Comparison of ENCODE assay signal across 29 cellular contexts in genomic region chr3:32284443-32284842, GRCh38. TPM values are rescaled to one million over a fixed set of nuclear protein-coding genes. Genes with fewer than 3 reads are reported as not detected.
DNase-seq lines count a peak whose midpoint lies in the region; ATAC-seq, FAIRE-seq and TF ChIP-seq lines count a peak whose summit lies in the region.
"Had no signal": no experiment of that assay in that cellular context is flagged by ENCODE, and none has a peak within 500 bp of the region (broad histone marks: within the 10 kb centered on the region; RNA-seq: fewer than 3 reads in every experiment).

No MANE protein-coding gene starts in this region.

- no peak overlapping the region for H3K4me3 Mint-ChIP-seq in activated T-cell treated with anti-CD3 and anti-CD28 coated beads, Interleukin-2, amount 50 U/mL, for 24 hours
- H3K4me3 Mint-ChIP-seq in activated T-cell treated with anti-CD3 and anti-CD28 coated beads, Interleukin-2, amount 50 U/mL, for 4 hours, result no peak overlapping the region
- peak overlapping the region; percentile 47 for H3K4me3 Mint-ChIP-seq in T-helper 17 cell
- H3K4me3 Mint-ChIP-seq: activated CD4-positive, alpha-beta T cell treated with anti-CD3 and anti-CD28 coated beads for 36 hours; nephron; T-helper 1 cell treated with Interleukin-12 subunit alpha and Interleukin-12 subunit beta and Interleukin-4 antibody, amounts not matched to agents 30 μg/mL and 1 μg/mL, for 36 hours had no signal

- H3K27me3 ChIP-seq in HepG2 (ENCODE audit: control insufficient read depth in 1 of 2, insufficient read depth in 2 of 2, low read length in 2 of 2) (no peaks in the 10 kb centered on the region), small intestine (ENCODE audit: control insufficient read depth in 2 of 2, insufficient read depth in 2 of 2, low read length in 2 of 2) (no peaks in the 10 kb centered on the region), PC-3 (ENCODE audit: low read length) (no peaks in the 10 kb centered on the region)
- H3K27me3 ChIP-seq: adrenal gland, brain microvascular endothelial cell, heart left ventricle, stomach, transverse colon had no signal

- TF ChIP-seq POLR2A in HepG2 (IDR thresholded peaks at IDR 0.05; ENCODE audit: insufficient read depth in 1 of 2, low read depth in 2 of 2, low read length in 2 of 2), result no peak

- in situ Hi-C loops in HepG2 (cut with HindIII; ENCODE audit: extremely low pct_ligation_motif_present, low pct_unique_long_range_greater_than_20kb), result no loop called here

- BruUV-seq in HepG2 (replicated peaks; lab: Mats Ljungman, UMichigan) (no TSS peak), PC-3 (replicated peaks; lab: Mats Ljungman, UMichigan) (no TSS peak)

- no peak for TF ChIP-seq EP300 in HepG2 (IDR thresholded peaks at IDR 0.05; ENCODE audit: low read depth in 2 of 2, low read length in 2 of 2)
- TF ChIP-seq EP300 in HepG2 (CRISPR knock-in tag; IDR thresholded peaks at IDR 0.05; ENCODE audit: borderline replicate concordance), result no peak

- CTCF ChIA-PET in HepG2 (lab: Yijun Ruan, JAX; ENCODE audit: low intra/inter-chr PET ratio, low total read pairs) (no interaction called here), PC-3 (lab: Charles Lee) (no interaction called here)

- H3K4me1 ChIP-seq in HepG2 (ENCODE audit: insufficient read depth, low read length) (peaks cover 69% of the 10 kb centered on the region), small intestine (ENCODE audit: control insufficient read depth in 2 of 2, insufficient read depth in 1 of 2, low read depth in 1 of 2, low read length in 1 of 2) (peaks cover 0 to 4% of the 10 kb centered on the region in 2 donors), PC-3 (ENCODE audit: insufficient read depth, low read length) (peaks cover 8% of the 10 kb centered on the region)
- H3K4me1 ChIP-seq: transverse colon had no signal

- H3K9me3 ChIP-seq in T-helper 17 cell (ENCODE audit: control insufficient read depth, low read length, poor library complexity, severe bottlenecking), result no peaks in the 10 kb centered on the region
- H3K9me3 ChIP-seq in HepG2 (ENCODE audit: low read length), result no peaks in the 10 kb centered on the region
- H3K9me3 ChIP-seq in small intestine (ENCODE audit: control insufficient read depth, low read depth), result no peaks in the 10 kb centered on the region
- no peaks in the 10 kb centered on the region for H3K9me3 ChIP-seq in PC-3 (ENCODE audit: low read length)
- H3K9me3 ChIP-seq: adrenal gland, heart left ventricle, stomach, transverse colon had no signal

- H2AFZ ChIP-seq in HepG2 (ENCODE audit: low read length), result no peak overlapping the region
- H2AFZ ChIP-seq in PC-3 (ENCODE audit: low read length), result no peak overlapping the region

- TF ChIP-seq CTCF in HepG2 (CRISPR knock-in tag; IDR thresholded peaks at IDR 0.05), result no peak
- TF ChIP-seq CTCF in PC-3 (conservative IDR thresholded peaks at IDR 0.05; ENCODE audit: low read depth, low read length), result no peak

- H3K4me3 ChIP-seq in HepG2 (replicated peaks in 1 of 3; ENCODE audit: insufficient read depth in 1 of 3, low read depth in 2 of 3, low read length in 3 of 3) (no peak overlapping the region), small intestine (ENCODE audit: low read depth in 1 of 2, low read length in 2 of 2) (no peak overlapping the region), PC-3 (ENCODE audit: low read length) (no peak overlapping the region)
- H3K4me3 ChIP-seq: adrenal gland, heart left ventricle, stomach, transverse colon had no signal

- H3F3A ChIP-seq in PC-3 (ENCODE audit: low read length, unreplicated experiment), result no peaks in the 10 kb centered on the region

- peak overlapping the region; percentile 79 for H3K27ac Mint-ChIP-seq in activated T-cell treated with anti-CD3 and anti-CD28 coated beads, Interleukin-2, amount 50 U/mL, for 24 hours
- peak overlapping the region; percentile 90 for H3K27ac Mint-ChIP-seq in T-helper 17 cell
- H3K27ac Mint-ChIP-seq: T-helper 1 cell treated with Interleukin-12 subunit alpha and Interleukin-12 subunit beta and Interleukin-4 antibody, amounts not matched to agents 30 μg/mL and 1 μg/mL, for 36 hours had no signal

- H3K4me2 ChIP-seq in HepG2 (ENCODE audit: low read depth, low read length) (no peak overlapping the region), PC-3 (ENCODE audit: low read length) (no peak overlapping the region)
- H3K4me2 ChIP-seq: KMS-11 had no signal

- peak overlapping the region; percentile 42 for H3K27ac ChIP-seq in HepG2 (ENCODE audit: extremely low read length, insufficient read depth, low read length)
- H3K27ac ChIP-seq in small intestine (ENCODE audit: low read depth in 1 of 2, low read length in 1 of 2), result no peak overlapping the region
- H3K27ac ChIP-seq in PC-3 (ENCODE audit: low read length), result no peak overlapping the region
- H3K27ac ChIP-seq: brain microvascular endothelial cell, KMS-11, stomach, transverse colon had no signal

- intact Hi-C loops in HepG2 (cut with micrococcal nuclease; ENCODE audit: unreplicated experiment), result no loop called here
- intact Hi-C loops in PC-3 (cut with micrococcal nuclease), result no loop called here

- H3K9me2 ChIP-seq in PC-3 (replicated peaks; ENCODE audit: low read length), result no peaks in the 10 kb centered on the region

- ATAC-seq in activated T-cell treated with anti-CD3 and anti-CD28 coated beads, Interleukin-2, amount 50 U/mL, for 4 hours, result no peak
- no peak for ATAC-seq in T-helper 17 cell
- ATAC-seq in HepG2, result peak; percentile 77
- no peak for ATAC-seq in PC-3
- no peak for ATAC-seq in HG02588 (IDR thresholded peaks at IDR 0.05; ENCODE audit: unreplicated experiment)
- ATAC-seq: heart left ventricle, left cardiac atrium, sciatic nerve had no signal

- POLR2A ChIA-PET in HepG2 (lab: Yijun Ruan, JAX), result no interaction called here
- POLR2A ChIA-PET in PC-3 (lab: Charles Lee; ENCODE audit: unreplicated experiment), result interaction anchor here (0.7 kb wide), 1 partner anchor 97 kb away, joined by 4 read pairs; no protein-coding TSS in a partner anchor

- FAIRE-seq in HepG2 (lab: Jason Lieb, UNC) (no peak), small intestine (lab: Jason Lieb, UNC) (no peak)

- no peak for DNase-seq in activated T-cell treated with anti-CD3 and anti-CD28 coated beads, Interleukin-2, amount 50 U/mL, for 24 hours
- no peak for DNase-seq in activated T-cell treated with anti-CD3 and anti-CD28 coated beads, Interleukin-2, amount 50 U/mL, for 4 hours
- DNase-seq in T-helper 17 cell (no peak), HepG2 (ENCODE audit: low spot score) (no peak), small intestine (peak; percentile 51), PC-3 (no peak), NCI-H2081 treated with DMSO at 0.1 percent for 48 hours (lab: John Stamatoyannopoulos, UW) (no peak)
- DNase-seq: 8988T; activated CD4-positive, alpha-beta T cell treated with anti-CD3 and anti-CD28 coated beads for 36 hours; adrenal gland; brain microvascular endothelial cell; COR-L47; effector CD4-positive, alpha-beta T cell; foreskin fibroblast; GF-D8; GOT3; heart left ventricle; left cardiac atrium; NCI-H1436 treated with DMSO at 0.1 percent for 48 hours; NCI-H526; stimulated activated CD4-positive, alpha-beta T cell treated with anti-CD3 and anti-CD28 coated beads, Interleukin-15, amount 100 ng/mL, for 24 hours; stomach; transverse colon had no signal

- TF ChIP-seq RAD21 in HepG2 (CRISPR knock-in tag; IDR thresholded peaks at IDR 0.05), result no peak

- H3K9ac ChIP-seq in HepG2 (ENCODE audit: insufficient read depth, low read depth, low read length), result no peak overlapping the region
- no peak overlapping the region for H3K9ac ChIP-seq in PC-3 (ENCODE audit: low read length)
- H3K9ac ChIP-seq: KMS-11 had no signal

- WGBS in HepG2 (ENCODE audit: low lambda C conversion rate), result 28% methylated on average over 2 of the region's 2 CpGs
- 15 to 72% (median 43%) methylated on average over 2 of the region's 2 CpGs for WGBS in small intestine, 3 donors

- peaks cover 37% of the 10 kb centered on the region for H3K4me1 Mint-ChIP-seq in activated T-cell treated with anti-CD3 and anti-CD28 coated beads, Interleukin-2, amount 50 U/mL, for 24 hours (ENCODE audit: low read depth)
- peaks cover 46% of the 10 kb centered on the region for H3K4me1 Mint-ChIP-seq in activated T-cell treated with anti-CD3 and anti-CD28 coated beads, Interleukin-2, amount 50 U/mL, for 4 hours (ENCODE audit: low read depth)
- H3K4me1 Mint-ChIP-seq in T-helper 17 cell, result peaks cover 44% of the 10 kb centered on the region
- H3K4me1 Mint-ChIP-seq: nephron had no signal

- no peaks in the 10 kb centered on the region; a peak in 1 of 5 replicates for H3K36me3 ChIP-seq in HepG2 (replicated peaks in 1 of 2; ENCODE audit: control insufficient read depth in 1 of 2, insufficient read depth in 2 of 2, low read length in 2 of 2)
- no peaks in the 10 kb centered on the region for H3K36me3 ChIP-seq in small intestine (ENCODE audit: control insufficient read depth in 2 of 2, insufficient read depth in 2 of 2, low read length in 2 of 2)
- no peaks in the 10 kb centered on the region for H3K36me3 ChIP-seq in PC-3 (ENCODE audit: low read depth, low read length)
- H3K36me3 ChIP-seq: adrenal gland, brain microvascular endothelial cell, heart left ventricle, stomach, transverse colon had no signal

- H3K36me3 Mint-ChIP-seq in activated T-cell treated with anti-CD3 and anti-CD28 coated beads, Interleukin-2, amount 50 U/mL, for 24 hours (ENCODE audit: low read depth), result no peaks in the 10 kb centered on the region
- H3K36me3 Mint-ChIP-seq in activated T-cell treated with anti-CD3 and anti-CD28 coated beads, Interleukin-2, amount 50 U/mL, for 4 hours (ENCODE audit: insufficient read depth), result no peaks in the 10 kb centered on the region
- no peaks in the 10 kb centered on the region for H3K36me3 Mint-ChIP-seq in T-helper 17 cell (ENCODE audit: low read depth)

- H3K9me3 Mint-ChIP-seq in activated T-cell treated with anti-CD3 and anti-CD28 coated beads, Interleukin-2, amount 50 U/mL, for 24 hours, result no peaks in the 10 kb centered on the region
- H3K9me3 Mint-ChIP-seq in activated T-cell treated with anti-CD3 and anti-CD28 coated beads, Interleukin-2, amount 50 U/mL, for 4 hours, result no peaks in the 10 kb centered on the region
- H3K9me3 Mint-ChIP-seq: nephron; T-helper 1 cell treated with Interleukin-12 subunit alpha and Interleukin-12 subunit beta and Interleukin-4 antibody, amounts not matched to agents 30 μg/mL and 1 μg/mL, for 36 hours had no signal

- H3K79me2 ChIP-seq in HepG2 (ENCODE audit: insufficient read depth, low read length) (peaks cover 8% of the 10 kb centered on the region), PC-3 (ENCODE audit: low read length) (no peaks in the 10 kb centered on the region)

- no peaks in the 10 kb centered on the region for H4K20me1 ChIP-seq in HepG2 (ENCODE audit: insufficient read depth, low read length)
- no peaks in the 10 kb centered on the region for H4K20me1 ChIP-seq in PC-3 (ENCODE audit: low read length)

- H3K27me3 Mint-ChIP-seq in activated T-cell treated with anti-CD3 and anti-CD28 coated beads, Interleukin-2, amount 50 U/mL, for 24 hours, result no peaks in the 10 kb centered on the region
- no peaks in the 10 kb centered on the region for H3K27me3 Mint-ChIP-seq in activated T-cell treated with anti-CD3 and anti-CD28 coated beads, Interleukin-2, amount 50 U/mL, for 4 hours (ENCODE audit: low read depth)
- no peaks in the 10 kb centered on the region for H3K27me3 Mint-ChIP-seq in T-helper 17 cell
- H3K27me3 Mint-ChIP-seq: activated CD4-positive, alpha-beta T cell treated with anti-CD3 and anti-CD28 coated beads for 36 hours had no signal

RNA-seq across cellular contexts. Expression of gene CMTM8, which starts 46.0 kb away (rescaled TPM):
- 1 to 10 TPM; 3.9 to 6.3 (median 4.7) TPM for total RNA-seq in activated T-cell treated with anti-CD3 and anti-CD28 coated beads, Interleukin-2, amount 50 U/mL, for 4 hours
- total RNA-seq in T-helper 17 cell (10 to 100 TPM in 1 of 2 donors, 1 to 10 TPM in 1; 6.3 to 16.4 TPM), HepG2 (2016; rRNA removed; fragmentation: Illumina TruSeq; extraction: Trizol) (6.6 and 8.9 TPM in 2 replicates), PC-3 (2014; rRNA removed) (1.4 and 5.2 TPM in 2 replicates)
- total RNA-seq in HepG2 (2016; cell fraction: cytosol; rRNA removed; fragmentation: Illumina TruSeq; extraction: Trizol; ENCODE audit: low read depth), result 7.3 and 8.5 TPM in 2 replicates
- 6.3 and 8.6 TPM in 2 replicates for total RNA-seq in HepG2 (2016; cell fraction: insoluble cytoplasmic fraction; rRNA removed; fragmentation: Illumina TruSeq; extraction: Trizol)
- total RNA-seq in HepG2 (2016; cell fraction: membrane; rRNA removed; fragmentation: Illumina TruSeq; extraction: Trizol), result 8.6 and 9.8 TPM in 2 replicates
- total RNA-seq in HepG2 (2016; cell fraction: nucleus; rRNA removed; fragmentation: Illumina TruSeq; extraction: Trizol), result 8.5 TPM in 2 replicates
- polyA plus RNA-seq in HepG2 (2011; rRNA removed) (15.2 and 15.8 TPM in 2 replicates), small intestine (10 to 100 TPM in 1 of 3 donors, 1 to 10 TPM in 2; 5.4 to 10.3 (median 5.7) TPM)
- 18.1 and 20.5 TPM in 2 replicates for polyA plus RNA-seq in HepG2 (2011; cell fraction: cytosol; rRNA removed)
- 9.4 and 10.5 TPM in 2 replicates for polyA plus RNA-seq in HepG2 (2011; cell fraction: nucleus; rRNA removed)
- 13.2 and 15.0 TPM in 2 replicates for polyA plus RNA-seq in HepG2 (2012)
- polyA plus RNA-seq in HepG2 (2016; cell fraction: cytosol; fragmentation: Illumina TruSeq; extraction: Trizol; ENCODE audit: low read depth), result 7.0 and 9.1 TPM in 2 replicates
- polyA plus RNA-seq in HepG2 (2016; cell fraction: insoluble cytoplasmic fraction; fragmentation: Illumina TruSeq; extraction: Trizol; ENCODE audit: low read depth), result 16.9 and 18.0 TPM in 2 replicates
- polyA plus RNA-seq in HepG2 (2016; cell fraction: membrane; fragmentation: Illumina TruSeq; extraction: Trizol; ENCODE audit: low read depth), result 11.2 and 14.1 TPM in 2 replicates
- polyA plus RNA-seq in HepG2 (2016; cell fraction: nucleus; fragmentation: Illumina TruSeq; extraction: Trizol; ENCODE audit: insufficient read depth, low read depth), result 26.6 and 27.7 TPM in 2 replicates
- polyA minus RNA-seq in HepG2 (2011; rRNA and poly(A)+ RNA removed; ENCODE audit: low replicate concordance), result 18.5 TPM in 1 of 2 replicates, not detected in the other
- 7.0 and 9.0 TPM in 2 replicates for polyA minus RNA-seq in HepG2 (2011; cell fraction: cytosol; rRNA and poly(A)+ RNA removed)
- 3.2 and 4.0 TPM in 2 replicates for polyA minus RNA-seq in HepG2 (2011; cell fraction: nucleus; rRNA and poly(A)+ RNA removed)
- total RNA-seq: RPMI7951 had no signal
